In genomic region chr1:82646336-82646735, GRCh38 we compare ENCODE assay signal across 16 cellular contexts.
"Had no signal": no experiment of that assay in that cellular context is flagged by ENCODE, and none has a peak within 500 bp of the region (broad histone marks: within the 10 kb centered on the region; RNA-seq: fewer than 3 reads in every experiment).

No MANE protein-coding gene starts in this region.

- H3K79me2 ChIP-seq: parathyroid adenoma had no signal

- H3K4me3 Mint-ChIP-seq: activated CD4-positive, alpha-beta T cell treated with anti-CD3 and anti-CD28 coated beads, Interleukin-2, amount 10 ng/mL, durations not matched to agents 24 days and 14 days; activated naive CD8-positive, alpha-beta T cell; brain; dendritic cell treated with granulocyte-macrophage colony-stimulating factor and Interleukin-4, amounts not matched to agents 40 ng/mL and 50 ng/mL, for 4 days; naive thymus-derived CD8-positive, alpha-beta T cell; stimulated activated effector memory CD8-positive, alpha-beta T cell treated with anti-CD3 and anti-CD28 coated beads, Interleukin-12 subunit alpha, Interleukin-12 subunit beta, amount 100 ng/mL, for 72 hours; T-helper 17 cell had no signal

- H3K9ac ChIP-seq: parathyroid adenoma had no signal

- H3K27ac ChIP-seq: gastrocnemius medialis, heart left ventricle, parathyroid adenoma had no signal

- H3K27ac Mint-ChIP-seq: activated CD4-positive, alpha-beta T cell treated with anti-CD3 and anti-CD28 coated beads, Interleukin-2, amount 10 ng/mL, durations not matched to agents 24 days and 14 days; activated naive CD8-positive, alpha-beta T cell; brain; dendritic cell treated with granulocyte-macrophage colony-stimulating factor and Interleukin-4, amounts not matched to agents 40 ng/mL and 50 ng/mL, for 4 days; naive thymus-derived CD8-positive, alpha-beta T cell; stimulated activated effector memory CD8-positive, alpha-beta T cell treated with anti-CD3 and anti-CD28 coated beads, Interleukin-12 subunit alpha, Interleukin-12 subunit beta, amount 100 ng/mL, for 72 hours; T-helper 17 cell had no signal

- DNase-seq: activated CD4-positive, alpha-beta T cell treated with anti-CD3 and anti-CD28 coated beads, Interleukin-2, amount 10 ng/mL, durations not matched to agents 24 days and 14 days; activated CD4-positive, CD25-positive, alpha-beta regulatory T cell; activated CD8-positive, alpha-beta memory T cell treated with anti-CD3 and anti-CD28 coated beads, Interleukin-2, amount 50 U/mL, for 48 hours; activated gamma-delta T cell treated with Interleukin-2 at 50 U/mL for 16 hours; effector memory CD4-positive, alpha-beta T cell; gastrocnemius medialis; heart left ventricle; naive thymus-derived CD8-positive, alpha-beta T cell; stimulated activated CD4-positive, alpha-beta T cell treated with anti-CD3 and anti-CD28 coated beads, Interleukin-12 subunit alpha, Interleukin-12 subunit beta, amount 100 ng/mL, for 4 hours; stimulated activated CD4-positive, alpha-beta T cell treated with anti-CD3 and anti-CD28 coated beads, Interleukin-2, amount 100 ng/mL, for 24 hours; T-helper 17 cell had no signal

- H3K4me3 ChIP-seq: gastrocnemius medialis, heart left ventricle had no signal

- H3K36me3 Mint-ChIP-seq: activated naive CD8-positive, alpha-beta T cell; brain; naive thymus-derived CD8-positive, alpha-beta T cell; stimulated activated effector memory CD8-positive, alpha-beta T cell treated with anti-CD3 and anti-CD28 coated beads, Interleukin-12 subunit alpha, Interleukin-12 subunit beta, amount 100 ng/mL, for 72 hours had no signal

- H3K9me3 ChIP-seq: gastrocnemius medialis, heart left ventricle had no signal

- H3K27me3 ChIP-seq: gastrocnemius medialis, heart left ventricle had no signal

- H3K4me1 Mint-ChIP-seq: activated CD4-positive, alpha-beta T cell treated with anti-CD3 and anti-CD28 coated beads, Interleukin-2, amount 10 ng/mL, durations not matched to agents 24 days and 14 days; naive thymus-derived CD8-positive, alpha-beta T cell; stimulated activated effector memory CD8-positive, alpha-beta T cell treated with anti-CD3 and anti-CD28 coated beads, Interleukin-12 subunit alpha, Interleukin-12 subunit beta, amount 100 ng/mL, for 72 hours; T-helper 17 cell had no signal

- H3K36me3 ChIP-seq: gastrocnemius medialis, heart left ventricle had no signal

- H3K27me3 Mint-ChIP-seq: activated CD4-positive, alpha-beta T cell treated with anti-CD3 and anti-CD28 coated beads, Interleukin-2, amount 10 ng/mL, durations not matched to agents 24 days and 14 days; activated naive CD8-positive, alpha-beta T cell; brain; dendritic cell treated with granulocyte-macrophage colony-stimulating factor and Interleukin-4, amounts not matched to agents 40 ng/mL and 50 ng/mL, for 4 days; naive thymus-derived CD8-positive, alpha-beta T cell; T-helper 17 cell had no signal

- H2AFZ ChIP-seq: parathyroid adenoma had no signal

- H3K9me3 Mint-ChIP-seq: activated CD4-positive, alpha-beta T cell treated with anti-CD3 and anti-CD28 coated beads, Interleukin-2, amount 10 ng/mL, durations not matched to agents 24 days and 14 days; brain; dendritic cell treated with granulocyte-macrophage colony-stimulating factor and Interleukin-4, amounts not matched to agents 40 ng/mL and 50 ng/mL, for 4 days had no signal

- H3K4me1 ChIP-seq: gastrocnemius medialis, parathyroid adenoma had no signal
